19 cellular contexts compared by ENCODE assay signal in the genomic region with DNA sequence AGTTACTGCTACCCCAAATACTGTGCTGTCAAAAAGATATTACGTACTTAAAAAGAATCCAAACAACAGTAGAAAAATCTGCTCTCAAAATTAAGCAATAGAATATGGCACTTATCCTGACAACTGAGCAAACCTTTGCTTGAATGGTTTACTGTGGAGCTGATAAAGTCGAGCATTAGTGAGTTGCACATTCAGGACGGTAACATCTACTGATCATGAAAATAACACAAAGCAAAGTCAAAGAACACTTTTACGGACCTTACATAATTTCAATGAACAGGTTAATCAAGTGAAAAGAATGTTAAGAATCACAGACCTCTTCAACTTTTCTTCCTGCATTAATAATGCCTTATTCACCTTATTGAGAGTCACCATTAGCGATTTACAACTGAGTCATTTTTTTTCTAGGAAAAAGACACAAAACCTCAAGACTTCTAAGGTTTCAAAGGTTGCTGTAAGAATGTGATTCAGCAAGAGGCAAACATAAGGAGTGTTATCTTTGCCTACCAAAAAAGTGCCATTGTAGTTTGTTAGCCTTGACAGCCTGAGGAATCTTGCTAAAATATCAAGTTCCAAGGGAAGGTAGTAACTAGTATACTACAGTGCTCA.
DNase-seq lines count a peak whose midpoint lies in the region; ATAC-seq, FAIRE-seq and TF ChIP-seq lines count a peak whose summit lies in the region.
"Had no signal": no experiment of that assay in that cellular context is flagged by ENCODE, and none has a peak within 500 bp of the region (broad histone marks: within the 10 kb centered on the region; RNA-seq: fewer than 3 reads in every experiment).

No MANE protein-coding gene starts in this region.

- no peak for TF ChIP-seq EP300 in H1 (IDR thresholded peaks at IDR 0.05; ENCODE audit: borderline replicate concordance in 1 of 2, low read depth in 2 of 2, low read length in 2 of 2)

- H2AFZ ChIP-seq in mammary epithelial cell (ENCODE audit: low read depth, low read length) (no peak overlapping the region), H1 (ENCODE audit: low read length) (no peak overlapping the region)

- no peak overlapping the region for H3K4me3 ChIP-seq in mammary epithelial cell (replicated peaks in 1 of 3; ENCODE audit: insufficient read depth in 1 of 3, low read depth in 2 of 3, low read length in 3 of 3)
- H3K4me3 ChIP-seq in breast epithelium, result no peak overlapping the region
- no peak overlapping the region for H3K4me3 ChIP-seq in H1 (ENCODE audit: extremely low read depth in 1 of 4, insufficient read depth in 2 of 4, low read depth in 3 of 4, low read length in 4 of 4)

- H3K27me3 Mint-ChIP-seq in stimulated activated memory B cell treated with anti-CD40 and anti-IgM and Interleukin-4, amounts not matched to agents 10 μg/mL and 1 μg/mL and 100 μg/mL, for 72 hours, result no peaks in the 10 kb centered on the region
- H3K27me3 Mint-ChIP-seq: CD4-positive, alpha-beta T cell; IgD-negative memory B cell had no signal

- H3K79me2 ChIP-seq in mammary epithelial cell (ENCODE audit: insufficient read depth, low read length) (no peaks in the 10 kb centered on the region), H1 (ENCODE audit: control insufficient read depth in 1 of 2, insufficient read depth in 2 of 2, low read length in 2 of 2) (no peaks in the 10 kb centered on the region)

- TF ChIP-seq CTCF in mammary epithelial cell (conservative IDR thresholded peaks at IDR 0.05 in 1 of 2, IDR thresholded peaks at IDR 0.05 in 1 of 2; ENCODE audit: extremely low read depth in 1 of 2, insufficient read depth in 1 of 2, low read depth in 1 of 2, low read length in 2 of 2) (no peak), breast epithelium (IDR thresholded peaks at IDR 0.05) (no peak), H1 (IDR thresholded peaks at IDR 0.05; ENCODE audit: control extremely low read depth in 1 of 3, insufficient read depth in 1 of 3, low read depth in 1 of 3, low read length in 3 of 3) (no peak)

- H4K5ac ChIP-seq in H1 (ENCODE audit: insufficient read length, low read depth, low read length), result no peak overlapping the region

- H2BK12ac ChIP-seq in H1 (ENCODE audit: low read depth, low read length), result no peak overlapping the region

- no peaks in the 10 kb centered on the region for H3K23me2 ChIP-seq in H1 (ENCODE audit: low read depth, low read length)

- H3K4me1 ChIP-seq in mammary epithelial cell (ENCODE audit: insufficient read depth, low read length), result no peaks in the 10 kb centered on the region
- no peaks in the 10 kb centered on the region for H3K4me1 ChIP-seq in breast epithelium
- H3K4me1 ChIP-seq in H1 (replicated peaks in 1 of 4; ENCODE audit: control insufficient read depth in 3 of 4, insufficient read depth in 4 of 4, low read length in 3 of 4), result peaks cover 0 to 3% (median 0%) of the 10 kb centered on the region in 4 experiments; a peak in 1 of 7 replicates
- H3K4me1 ChIP-seq: BE2C had no signal

- H3K27me3 ChIP-seq in mammary epithelial cell (ENCODE audit: insufficient read depth, low read length) (no peaks in the 10 kb centered on the region), breast epithelium (no peaks in the 10 kb centered on the region), H1 (replicated peaks in 1 of 4; ENCODE audit: control insufficient read depth in 3 of 4, extremely low read depth in 1 of 4, insufficient read depth in 3 of 4, low read length in 3 of 4) (no peaks in the 10 kb centered on the region)
- H3K27me3 ChIP-seq: BE2C had no signal

- no peak overlapping the region for H2BK15ac ChIP-seq in H1 (ENCODE audit: low read length)

- H2BK120ac ChIP-seq in H1 (replicated peaks; ENCODE audit: low read depth, low read length), result no peak overlapping the region

- WGBS in mammary epithelial cell (ENCODE audit: low coverage, missing lambda C conversion rate), result 28% methylated on average over 5 of the region's 5 CpGs
- 76% methylated on average over 5 of the region's 5 CpGs; no CpG with 5 or more reads in 1 of the 2 experiments for WGBS in H1 (ENCODE audit: extremely low coverage in 1 of 2, insufficient coverage in 1 of 2, insufficient read length in 1 of 2, insufficient replicate concordance in 2 of 2, low coverage in 1 of 2, low lambda C conversion rate in 2 of 2, missing lambda C conversion rate in 1 of 2), 2 experiments

- TF ChIP-seq POLR2A in breast epithelium (IDR thresholded peaks at IDR 0.05) (no peak), H1 (IDR thresholded peaks at IDR 0.05; ENCODE audit: control extremely low read depth in 1 of 2, low read depth in 2 of 2, low read length in 2 of 2) (no peak)

- no peak for TF ChIP-seq RAD21 in H1 (IDR thresholded peaks at IDR 0.05 in 1 of 2, conservative IDR thresholded peaks at IDR 0.05 in 1 of 2; ENCODE audit: low read depth in 2 of 2, low read length in 2 of 2)

- POLR2A ChIA-PET in H1 (lab: Charles Lee; ENCODE audit: partially characterized antibody), result no interaction called here

- H3K56ac ChIP-seq in H1 (replicated peaks; ENCODE audit: insufficient read length, low read depth, low read length), result no peak overlapping the region

- H3K9ac ChIP-seq in mammary epithelial cell (ENCODE audit: insufficient read depth, low read length), result no peak overlapping the region
- H3K9ac ChIP-seq in H1 (replicated peaks in 1 of 4; ENCODE audit: extremely low read depth in 1 of 4, low read depth in 3 of 4, low read length in 3 of 4), result peak overlapping the region in 1 of 4 experiments; percentile 49; a peak in 1 of 7 replicates

- dilution Hi-C loops in mammary epithelial cell (cut with HindIII; ENCODE audit: low sequenced_read_pairs), result no loop called here

- H4K91ac ChIP-seq in H1 (replicated peaks; ENCODE audit: insufficient read length, low read length), result no peak overlapping the region

- no peak overlapping the region for H2BK5ac ChIP-seq in H1 (ENCODE audit: low read depth, low read length)

- H3K4ac ChIP-seq in H1 (replicated peaks; ENCODE audit: insufficient read length, low read depth, low read length), result no peak overlapping the region

- H3K9me3 Mint-ChIP-seq in stimulated activated memory B cell treated with anti-CD40 and anti-IgM and Interleukin-4, amounts not matched to agents 10 μg/mL and 1 μg/mL and 100 μg/mL, for 72 hours, result no peaks in the 10 kb centered on the region

- H3K4me2 ChIP-seq in mammary epithelial cell (ENCODE audit: insufficient read depth, low read depth, low read length) (no peak overlapping the region), H1 (ENCODE audit: insufficient read depth in 1 of 2, low read depth in 2 of 2, low read length in 2 of 2) (no peak overlapping the region)

- CTCF ChIA-PET in mammary epithelial cell (lab: Charles Lee; ENCODE audit: low non-redundant PET) (no interaction called here), H1 (lab: Charles Lee; ENCODE audit: partially characterized antibody) (no interaction called here)

- DNase-seq in mammary epithelial cell (peak; percentile 65), breast epithelium (ENCODE audit: low spot score in 2 of 2) (no peak), H1 (ENCODE audit: low read depth in 1 of 2, low spot score in 2 of 2) (no peak), left kidney (ENCODE audit: low read depth, low spot score) (peak; percentile 47)
- DNase-seq: 8988T; BE2C; CD4-positive, alpha-beta T cell; HCEC 1CT; Kasumi-1; NCI-H187; NCI-H446 treated with DMSO at 0.1 percent for 48 hours; NK-92 treated with Interleukin-12 subunit alpha and Interleukin-12 subunit beta, amount 100 ng/mL, for 24 hours; RPMI8226 had no signal

- no peak overlapping the region for H3K27ac Mint-ChIP-seq in stimulated activated memory B cell treated with anti-CD40 and anti-IgM and Interleukin-4, amounts not matched to agents 10 μg/mL and 1 μg/mL and 100 μg/mL, for 72 hours
- H3K27ac Mint-ChIP-seq: CD4-positive, alpha-beta T cell; IgD-negative memory B cell had no signal

- H3K4me3 Mint-ChIP-seq in stimulated activated memory B cell treated with anti-CD40 and anti-IgM and Interleukin-4, amounts not matched to agents 10 μg/mL and 1 μg/mL and 100 μg/mL, for 72 hours, result no peak overlapping the region
- H3K4me3 Mint-ChIP-seq: CD4-positive, alpha-beta T cell; IgD-negative memory B cell had no signal

- no peak overlapping the region for H2AK5ac ChIP-seq in H1 (ENCODE audit: low read depth, low read length)

- H3K36me3 Mint-ChIP-seq in stimulated activated memory B cell treated with anti-CD40 and anti-IgM and Interleukin-4, amounts not matched to agents 10 μg/mL and 1 μg/mL and 100 μg/mL, for 72 hours, result no peaks in the 10 kb centered on the region
- H3K36me3 Mint-ChIP-seq: IgD-negative memory B cell had no signal

- H3K4me1 Mint-ChIP-seq in stimulated activated memory B cell treated with anti-CD40 and anti-IgM and Interleukin-4, amounts not matched to agents 10 μg/mL and 1 μg/mL and 100 μg/mL, for 72 hours, result no peaks in the 10 kb centered on the region
- H3K4me1 Mint-ChIP-seq: IgD-negative memory B cell had no signal

- in situ Hi-C loops in mammary epithelial cell (cut with MboI; ENCODE audit: low sequenced_read_pairs in 2 of 2), result no loop called here

- no peaks in the 10 kb centered on the region for H3K9me3 ChIP-seq in mammary epithelial cell (replicated peaks; ENCODE audit: insufficient read depth, low read length)
- no peaks in the 10 kb centered on the region for H3K9me3 ChIP-seq in breast epithelium
- H3K9me3 ChIP-seq in H1 (ENCODE audit: insufficient read depth in 2 of 2, low read depth in 1 of 2, low read length in 1 of 2), result no peaks in the 10 kb centered on the region
- H3K9me3 ChIP-seq: BE2C had no signal

- no peak overlapping the region for H3K14ac ChIP-seq in H1 (ENCODE audit: insufficient read length)

- BruUV-seq in mammary epithelial cell (replicated peaks; lab: Mats Ljungman, UMichigan), result no TSS peak

- no peak overlapping the region for H4K8ac ChIP-seq in H1 (ENCODE audit: extremely low read depth, insufficient read depth, low read length)

- H2BK20ac ChIP-seq in H1 (ENCODE audit: low read length), result no peak overlapping the region

- H3K27ac ChIP-seq in mammary epithelial cell (ENCODE audit: insufficient read depth, low read depth, low read length) (no peak overlapping the region), breast epithelium (no peak overlapping the region), H1 (ENCODE audit: low read depth, low read length) (no peak overlapping the region)

- FAIRE-seq in H1 (lab: Jason Lieb, UNC), result peak; percentile 13
- FAIRE-seq: HTR-8/SVneo had no signal

- H3K79me1 ChIP-seq in H1 (ENCODE audit: low read depth, low read length), result no peaks in the 10 kb centered on the region

- intact Hi-C loops in mammary epithelial cell (cut with micrococcal nuclease), result no loop called here
- intact Hi-C loops in breast epithelium (cut with DNase I; ENCODE audit: low total_unique reads), result no loop called here

- H3K36me3 ChIP-seq in mammary epithelial cell (ENCODE audit: insufficient read depth, low read length) (no peaks in the 10 kb centered on the region), breast epithelium (no peaks in the 10 kb centered on the region), H1 (ENCODE audit: control insufficient read depth in 2 of 4, insufficient read depth in 4 of 4, low read length in 3 of 4) (no peaks in the 10 kb centered on the region)
- H3K36me3 ChIP-seq: BE2C had no signal

- H3K23ac ChIP-seq in H1 (ENCODE audit: insufficient read length), result no peak overlapping the region

- no peak for ATAC-seq in HG03159 (IDR thresholded peaks at IDR 0.05; ENCODE audit: unreplicated experiment)
- ATAC-seq in HG03025 (IDR thresholded peaks at IDR 0.05; ENCODE audit: low FRiP score, unreplicated experiment), result no peak
- ATAC-seq in HG03354 (IDR thresholded peaks at IDR 0.05; ENCODE audit: poor library complexity, severe bottlenecking, unreplicated experiment), result no peak
- no peak for ATAC-seq in stimulated activated memory B cell treated with anti-CD40 and anti-IgM and Interleukin-4, amounts not matched to agents 10 μg/mL and 1 μg/mL and 100 μg/mL, for 72 hours

- H3K18ac ChIP-seq in H1 (ENCODE audit: extremely low read depth, low read length), result no peak overlapping the region

- H4K20me1 ChIP-seq in mammary epithelial cell (ENCODE audit: insufficient read depth, low read length) (no peaks in the 10 kb centered on the region), H1 (replicated peaks in 1 of 2; ENCODE audit: control insufficient read depth in 1 of 2, insufficient read depth in 2 of 2, low read length in 2 of 2) (no peaks in the 10 kb centered on the region)

Comparison
In these comparisons a context has a peak if more than half of its experiments do, and no peak if none do; other contexts are left out.
1. DNase-seq: peak in mammary epithelial cell (single experiment) and left kidney (single experiment); none in breast epithelium (0 of 2) and H1 (0 of 2).